Comparison of ENCODE assay signal across 3 cellular contexts in the genomic region with DNA sequence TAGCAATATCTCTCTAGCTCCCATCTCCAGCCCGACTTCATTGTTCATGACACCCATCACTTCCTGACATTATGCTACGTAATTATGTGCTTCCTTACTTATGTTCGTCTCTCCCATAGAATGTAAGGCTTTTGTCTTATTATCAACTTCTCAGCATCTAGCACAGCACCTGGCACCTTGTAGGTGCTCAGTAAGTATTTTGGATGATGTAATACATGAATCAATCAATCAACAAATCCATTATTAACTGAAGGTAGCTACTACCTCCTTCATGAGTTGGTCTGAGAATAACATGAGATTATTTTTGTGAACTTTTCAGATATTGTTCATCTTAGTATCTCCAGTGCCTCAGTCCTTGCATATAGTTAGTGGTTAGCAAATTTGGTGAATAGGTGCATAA.
TF ChIP-seq lines count a peak whose summit lies in the region.

No MANE protein-coding gene starts in this region.

TF ChIP-seq in SK-N-SH treated with all-trans-retinoic acid at 6 μM for 48 hours, 23 proteins besides CTCF, POLR2A, EP300 and RAD21 (continues in another document):
- TF ChIP-seq, protein P1, sequence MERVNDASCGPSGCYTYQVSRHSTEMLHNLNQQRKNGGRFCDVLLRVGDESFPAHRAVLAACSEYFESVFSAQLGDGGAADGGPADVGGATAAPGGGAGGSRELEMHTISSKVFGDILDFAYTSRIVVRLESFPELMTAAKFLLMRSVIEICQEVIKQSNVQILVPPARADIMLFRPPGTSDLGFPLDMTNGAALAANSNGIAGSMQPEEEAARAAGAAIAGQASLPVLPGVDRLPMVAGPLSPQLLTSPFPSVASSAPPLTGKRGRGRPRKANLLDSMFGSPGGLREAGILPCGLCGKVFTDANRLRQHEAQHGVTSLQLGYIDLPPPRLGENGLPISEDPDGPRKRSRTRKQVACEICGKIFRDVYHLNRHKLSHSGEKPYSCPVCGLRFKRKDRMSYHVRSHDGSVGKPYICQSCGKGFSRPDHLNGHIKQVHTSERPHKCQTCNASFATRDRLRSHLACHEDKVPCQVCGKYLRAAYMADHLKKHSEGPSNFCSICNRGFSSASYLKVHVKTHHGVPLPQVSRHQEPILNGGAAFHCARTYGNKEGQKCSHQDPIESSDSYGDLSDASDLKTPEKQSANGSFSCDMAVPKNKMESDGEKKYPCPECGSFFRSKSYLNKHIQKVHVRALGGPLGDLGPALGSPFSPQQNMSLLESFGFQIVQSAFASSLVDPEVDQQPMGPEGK (CRISPR knock-in tag; IDR thresholded peaks at IDR 0.05; ENCODE audit: borderline replicate concordance), result no peak
- TF ChIP-seq OSR1 (CRISPR knock-in tag; IDR thresholded peaks at IDR 0.05) (no peak), ZNF8 (CRISPR knock-in tag; IDR thresholded peaks at IDR 0.05) (no peak), TCF4 (CRISPR knock-in tag; IDR thresholded peaks at IDR 0.05; ENCODE audit: borderline replicate concordance) (no peak), ZNF70 (CRISPR knock-in tag; IDR thresholded peaks at IDR 0.05) (no peak), ZC3H10 (CRISPR knock-in tag; IDR thresholded peaks at IDR 0.05) (no peak), POU6F1 (CRISPR knock-in tag; IDR thresholded peaks at IDR 0.05; ENCODE audit: borderline replicate concordance, low read depth) (no peak), SNAI2 (CRISPR knock-in tag; IDR thresholded peaks at IDR 0.05) (no peak)
- TF ChIP-seq, protein P2, sequence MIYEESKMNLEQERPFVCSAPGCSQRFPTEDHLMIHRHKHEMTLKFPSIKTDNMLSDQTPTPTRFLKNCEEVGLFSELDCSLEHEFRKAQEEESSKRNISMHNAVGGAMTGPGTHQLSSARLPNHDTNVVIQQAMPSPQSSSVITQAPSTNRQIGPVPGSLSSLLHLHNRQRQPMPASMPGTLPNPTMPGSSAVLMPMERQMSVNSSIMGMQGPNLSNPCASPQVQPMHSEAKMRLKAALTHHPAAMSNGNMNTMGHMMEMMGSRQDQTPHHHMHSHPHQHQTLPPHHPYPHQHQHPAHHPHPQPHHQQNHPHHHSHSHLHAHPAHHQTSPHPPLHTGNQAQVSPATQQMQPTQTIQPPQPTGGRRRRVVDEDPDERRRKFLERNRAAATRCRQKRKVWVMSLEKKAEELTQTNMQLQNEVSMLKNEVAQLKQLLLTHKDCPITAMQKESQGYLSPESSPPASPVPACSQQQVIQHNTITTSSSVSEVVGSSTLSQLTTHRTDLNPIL (CRISPR knock-in tag; IDR thresholded peaks at IDR 0.05; ENCODE audit: low read depth), result no peak

TF ChIP-seq in SK-N-SH, 30 proteins besides CTCF, POLR2A, EP300 and RAD21 (continued from another document):
- no peak for TF ChIP-seq IRF3 (IDR thresholded peaks at IDR 0.05; ENCODE audit: low read depth, low read length)

TF ChIP-seq in endothelial cell of umbilical vein, 7 proteins besides CTCF, POLR2A, EP300 and RAD21 (continued from another document):
- TF ChIP-seq MAX (IDR thresholded peaks at IDR 0.05; ENCODE audit: insufficient read depth, insufficient read length) (no peak), JUN (IDR thresholded peaks at IDR 0.05; ENCODE audit: borderline replicate concordance, insufficient read depth, insufficient read length, low read depth) (no peak), EZH2 (IDR thresholded peaks at IDR 0.05; ENCODE audit: borderline replicate concordance, low read depth, low read length, severe bottlenecking) (no peak)
